ENCODE assay signal across 9 cellular contexts in the genomic region with DNA sequence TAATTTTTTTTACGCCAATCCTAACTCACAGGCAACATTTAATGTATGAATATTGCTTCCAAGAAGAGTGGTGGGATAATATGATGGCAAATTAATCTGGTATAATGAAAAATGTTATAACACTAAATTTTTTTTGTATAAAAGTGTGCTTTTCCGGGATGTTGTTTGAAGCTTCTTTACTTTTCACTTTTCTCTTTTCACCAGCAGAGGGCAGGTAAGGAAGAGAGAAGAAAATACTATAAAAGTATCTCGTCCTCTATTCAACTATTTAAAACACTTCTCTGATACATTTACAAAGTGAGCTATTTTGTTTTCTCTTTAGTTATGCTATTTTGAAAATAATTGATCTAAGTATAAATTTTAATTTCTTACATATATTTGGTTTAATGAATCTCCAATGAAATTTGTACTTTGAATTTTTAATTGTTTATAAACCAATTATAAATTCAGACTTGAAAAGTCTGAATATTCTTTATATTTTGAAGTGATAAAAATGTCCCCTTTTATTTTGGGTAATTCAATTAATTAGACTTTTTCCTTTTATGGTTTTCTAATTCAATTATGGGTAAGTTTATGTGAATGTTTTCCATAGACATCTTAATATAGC. TPM values are rescaled to one million over a fixed set of nuclear protein-coding genes. Genes with fewer than 3 reads are reported as not detected.
DNase-seq lines count a peak whose midpoint lies in the region; ATAC-seq and TF ChIP-seq lines count a peak whose summit lies in the region.
"Had no signal": no experiment of that assay in that cellular context is flagged by ENCODE, and none has a peak within 500 bp of the region (broad histone marks: within the 10 kb centered on the region; RNA-seq: fewer than 3 reads in every experiment).

No MANE protein-coding gene starts in this region.

- no peak overlapping the region for H3K27ac Mint-ChIP-seq in activated CD4-positive, alpha-beta memory T cell treated with anti-CD3 and anti-CD28 coated beads for 36 hours

- no peaks in the 10 kb centered on the region for H3K27me3 Mint-ChIP-seq in activated CD4-positive, alpha-beta memory T cell treated with anti-CD3 and anti-CD28 coated beads for 36 hours

- H3K4me1 ChIP-seq in gastroesophageal sphincter, result no peaks in the 10 kb centered on the region
- no peaks in the 10 kb centered on the region for H3K4me1 ChIP-seq in uterus

- H3K27ac ChIP-seq in gastroesophageal sphincter (no peak overlapping the region), uterus (no peak overlapping the region)

- TF ChIP-seq EP300 in gastroesophageal sphincter (IDR thresholded peaks at IDR 0.05), result no peak

- WGBS in gastroesophageal sphincter (ENCODE audit: low coverage in 1 of 2), 2 donors, result 26 to 35% methylated on average over 3 of the region's 3 CpGs

- H3K27me3 ChIP-seq in gastroesophageal sphincter (no peaks in the 10 kb centered on the region), uterus (no peaks in the 10 kb centered on the region)

- no peaks in the 10 kb centered on the region for H3K4me1 Mint-ChIP-seq in activated CD4-positive, alpha-beta memory T cell treated with anti-CD3 and anti-CD28 coated beads for 36 hours (ENCODE audit: low read depth)

- H3K4me3 Mint-ChIP-seq in activated CD4-positive, alpha-beta memory T cell treated with anti-CD3 and anti-CD28 coated beads for 36 hours, result no peak overlapping the region

- CTCF ChIA-PET in activated CD4-positive, alpha-beta memory T cell treated with anti-CD3 and anti-CD28 coated beads for 36 hours (lab: Charles Lee), result interaction anchor here (0.7 to 2.1 kb wide), 5 partner anchors 15 to 696 kb away, joined by 3 to 8 read pairs (median 3); no protein-coding TSS in a partner anchor

- H3K4me3 ChIP-seq in gastroesophageal sphincter (no peak overlapping the region), uterus (no peak overlapping the region)

- no peaks in the 10 kb centered on the region for H3K9me3 Mint-ChIP-seq in activated CD4-positive, alpha-beta memory T cell treated with anti-CD3 and anti-CD28 coated beads for 36 hours

- no peaks in the 10 kb centered on the region for H3K36me3 Mint-ChIP-seq in activated CD4-positive, alpha-beta memory T cell treated with anti-CD3 and anti-CD28 coated beads for 36 hours

- intact Hi-C loops in uterus (cut with DNase I; ENCODE audit: low total_unique reads), result no loop called here
- intact Hi-C loops in activated CD4-positive, alpha-beta memory T cell treated with anti-CD3 and anti-CD28 coated beads for 36 hours (cut with micrococcal nuclease), result loop anchor here (2.0 to 10.0 kb wide), 2 partner anchors 256 to 694 kb away; no protein-coding TSS in a partner anchor

- no peaks in the 10 kb centered on the region for H3K9me3 ChIP-seq in gastroesophageal sphincter
- no peaks in the 10 kb centered on the region for H3K9me3 ChIP-seq in uterus

- in situ Hi-C loops in SK-MEL-5 (cut with HindIII; ENCODE audit: low pct_unique_long_range_greater_than_20kb, low sequenced_read_pairs), result no loop called here

- H3K36me3 ChIP-seq in gastroesophageal sphincter, result no peaks in the 10 kb centered on the region
- no peaks in the 10 kb centered on the region for H3K36me3 ChIP-seq in uterus

- DNase-seq in ELR (ENCODE audit: low read depth), result peak; percentile 41
- peak; percentile 71 for DNase-seq in SK-MEL-5 (ENCODE audit: low read depth, low spot score)
- DNase-seq in uterus, result no peak
- DNase-seq in activated CD4-positive, alpha-beta memory T cell treated with anti-CD3 and anti-CD28 coated beads for 36 hours, result no peak

- ATAC-seq in HG03432 (IDR thresholded peaks at IDR 0.05; ENCODE audit: unreplicated experiment) (peak; percentile 45), gastroesophageal sphincter (no peak), GM19035 (IDR thresholded peaks at IDR 0.05; ENCODE audit: unreplicated experiment) (no peak), HG03460 (IDR thresholded peaks at IDR 0.05; ENCODE audit: unreplicated experiment) (no peak)

- TF ChIP-seq CTCF in gastroesophageal sphincter (IDR thresholded peaks at IDR 0.05) (peak; percentile 42 to 62 (median 58)), uterus (IDR thresholded peaks at IDR 0.05) (peak in 3 of 4 experiments; percentile 43 to 47 (median 45))

- POLR2A ChIA-PET in activated CD4-positive, alpha-beta memory T cell treated with anti-CD3 and anti-CD28 coated beads for 36 hours (lab: Charles Lee), result no interaction called here

- TF ChIP-seq POLR2A in gastroesophageal sphincter (IDR thresholded peaks at IDR 0.05) (no peak), uterus (IDR thresholded peaks at IDR 0.05) (no peak)

RNA-seq across cellular contexts. Expression of a gene that starts 20.7 kb away (rescaled TPM):
- total RNA-seq in SK-MEL-5 (2014; rRNA removed; shearing (Covaris generic)), result 0.53 and 0.59 TPM in 2 replicates
- polyA plus RNA-seq in SK-MEL-5 (2015; cell fraction: cytosol; rRNA removed), result 0.08 and 0.19 TPM in 2 replicates
- polyA plus RNA-seq in SK-MEL-5 (2015; cell fraction: nucleus; rRNA removed), result 0.43 and 1.4 TPM in 2 replicates
- total RNA-seq in gastroesophageal sphincter (1 to 10 TPM in 1 of 4 donors, not detected in 3; 1.9 TPM), uterus (10 to 100 TPM in 1 of 4 donors, under 1 TPM in 2, not detected in 1; under 0.01 to 11.6 (median under 0.01) TPM)
- total RNA-seq in activated CD4-positive, alpha-beta memory T cell treated with anti-CD3 and anti-CD28 coated beads for 36 hours, result not detected
- total RNA-seq: pulmonary artery endothelial cell had no signal

RNA-seq across cellular contexts. Expression of a gene that starts 31.8 kb away (rescaled TPM):
- 1.0 and 1.3 TPM in 2 replicates for total RNA-seq in SK-MEL-5 (2014; rRNA removed; shearing (Covaris generic))
- 0.33 and 0.44 TPM in 2 replicates for polyA plus RNA-seq in SK-MEL-5 (2015; cell fraction: cytosol; rRNA removed)
- polyA plus RNA-seq in SK-MEL-5 (2015; cell fraction: nucleus; rRNA removed), result 1.8 and 2.2 TPM in 2 replicates
- not detected for total RNA-seq in gastroesophageal sphincter
- not detected for total RNA-seq in uterus
- not detected for total RNA-seq in activated CD4-positive, alpha-beta memory T cell treated with anti-CD3 and anti-CD28 coated beads for 36 hours
- total RNA-seq: pulmonary artery endothelial cell had no signal

Comparison
In these comparisons a context has a peak if more than half of its experiments do, and no peak if none do; other contexts are left out.
1. DNase-seq: peak in ELR (single experiment) and SK-MEL-5 (single experiment); none in uterus (0 of 2) and activated CD4-positive, alpha-beta memory T cell treated with anti-CD3 and anti-CD28 coated beads for 36 hours (single experiment).